ENCODE assay signal across 10 cellular contexts in genomic region chr9:12859704-12860251, GRCh38.
A peak's percentile ranks its signal among the peaks of the same experiment; 100 is the strongest.
DNase-seq lines count a peak whose midpoint lies in the region; ATAC-seq and TF ChIP-seq lines count a peak whose summit lies in the region.
"Had no signal": no experiment of that assay in that cellular context is flagged by ENCODE, and none has a peak within 500 bp of the region (broad histone marks: within the 10 kb centered on the region; RNA-seq: fewer than 3 reads in every experiment).

No MANE protein-coding gene starts in this region.

- no peaks in the 10 kb centered on the region for H3K9me3 ChIP-seq in PC-9 (ENCODE audit: insufficient read depth, low read depth)
- H3K9me3 ChIP-seq in fibroblast of lung (ENCODE audit: control insufficient read depth, insufficient read depth, low read depth, low read length): no peaks in the 10 kb centered on the region
- no peaks in the 10 kb centered on the region for H3K9me3 ChIP-seq in gastrocnemius medialis
- H3K9me3 ChIP-seq in aorta (ENCODE audit: control insufficient read depth, low read length): no peaks in the 10 kb centered on the region

- H3K4me2 ChIP-seq in PC-9 (peak overlapping the region; percentile 69), fibroblast of lung (ENCODE audit: extremely low read depth, insufficient read depth, low read length) (peak overlapping the region; percentile 19)

- H3F3A ChIP-seq in PC-9 (ENCODE audit: insufficient read depth, low read depth): peaks cover 17% of the 10 kb centered on the region; the same call in 1 of the 2 replicates

- H3K27ac ChIP-seq in PC-9 (peak overlapping the region; percentile 87), fibroblast of lung (ENCODE audit: insufficient read depth, low read length) (no peak overlapping the region), gastrocnemius medialis (no peak overlapping the region), aorta (ENCODE audit: low read depth in 1 of 2, low read length in 2 of 2) (no peak overlapping the region)

- H2AFZ ChIP-seq in PC-9 (peak overlapping the region; percentile 52), fibroblast of lung (ENCODE audit: low read length) (no peak overlapping the region)

- TF ChIP-seq POLR2A in gastrocnemius medialis (IDR thresholded peaks at IDR 0.05): no peak

- WGBS in aorta, 2 donors: 90 to 91% methylated on average over 5 of the region's 5 CpGs

- ATAC-seq in HG02970 (IDR thresholded peaks at IDR 0.05; ENCODE audit: low FRiP score, unreplicated experiment) (no peak), gastrocnemius medialis (no peak), aorta (ENCODE audit: low FRiP score) (no peak)

- CTCF ChIA-PET in PC-9 (lab: Charles Lee): no interaction called here

- H3K36me3 ChIP-seq in PC-9 (ENCODE audit: low read depth) (no peaks in the 10 kb centered on the region), fibroblast of lung (ENCODE audit: control insufficient read depth, insufficient read depth, low read length) (no peaks in the 10 kb centered on the region), gastrocnemius medialis (no peaks in the 10 kb centered on the region), aorta (ENCODE audit: control insufficient read depth in 1 of 2, insufficient read depth in 2 of 2, low read length in 1 of 2) (no peaks in the 10 kb centered on the region)

- in situ Hi-C loops in gastrocnemius medialis (cut with MboI; ENCODE audit: low sequenced_read_pairs in 4 of 4): no loop called here

- DNase-seq in GM04503 (ENCODE audit: low read depth) (peak; percentile 76), PC-9 (peak; percentile 10 to 82), fibroblast of lung (ENCODE audit: low read depth in 2 of 2) (peak; percentile 79 to 95), pulmonary artery endothelial cell (ENCODE audit: low read depth, low spot score) (peak; percentile 4), iPS-NIHi7 (ENCODE audit: extremely low spot score) (no peak), gastrocnemius medialis (no peak), aorta (no peak)
- DNase-seq: MV-4-11, RPMI8226 had no signal

- H4K20me1 ChIP-seq in PC-9 (ENCODE audit: insufficient read depth) (no peaks in the 10 kb centered on the region), fibroblast of lung (ENCODE audit: control insufficient read depth, extremely low read depth, insufficient read depth, low read length) (no peaks in the 10 kb centered on the region)

- H3K9ac ChIP-seq in fibroblast of lung (ENCODE audit: insufficient read depth, low read length): no peak overlapping the region

- H3K4me1 ChIP-seq in PC-9 (replicated peaks; ENCODE audit: insufficient read depth) (peaks cover 16% of the 10 kb centered on the region), fibroblast of lung (ENCODE audit: control insufficient read depth, extremely low read depth, insufficient read depth, low read length) (no peaks in the 10 kb centered on the region), gastrocnemius medialis (peaks cover 0 to 4% of the 10 kb centered on the region in 2 donors), aorta (ENCODE audit: control insufficient read depth in 1 of 2, insufficient read depth in 2 of 2, low read length in 2 of 2) (no peaks in the 10 kb centered on the region)

- H3K79me2 ChIP-seq in PC-9 (ENCODE audit: low read depth) (no peaks in the 10 kb centered on the region), fibroblast of lung (ENCODE audit: control insufficient read depth, insufficient read depth, low read length) (no peaks in the 10 kb centered on the region)

- TF ChIP-seq CTCF in PC-9 (conservative IDR thresholded peaks at IDR 0.05): no peak
- no peak for TF ChIP-seq CTCF in fibroblast of lung (conservative IDR thresholded peaks at IDR 0.05 in 1 of 2, IDR thresholded peaks at IDR 0.05 in 1 of 2; ENCODE audit: low read depth in 1 of 2, low read length in 2 of 2)
- TF ChIP-seq CTCF in gastrocnemius medialis (IDR thresholded peaks at IDR 0.05 in 4 of 5, conservative IDR thresholded peaks at IDR 0.05 in 1 of 5): no peak

- H3K27me3 ChIP-seq in PC-9 (ENCODE audit: insufficient read depth, low read depth) (no peaks in the 10 kb centered on the region), fibroblast of lung (ENCODE audit: control insufficient read depth, insufficient read depth, low read length) (no peaks in the 10 kb centered on the region), gastrocnemius medialis (no peaks in the 10 kb centered on the region), aorta (ENCODE audit: control insufficient read depth in 1 of 2, insufficient read depth in 2 of 2, low read length in 1 of 2) (no peaks in the 10 kb centered on the region)

- H3K9me2 ChIP-seq in PC-9 (ENCODE audit: insufficient read depth): no peaks in the 10 kb centered on the region

- POLR2A ChIA-PET in PC-9 (lab: Charles Lee; ENCODE audit: unreplicated experiment): interaction anchor here (0.5 to 0.7 kb wide), 2 partner anchors 41 to 1390 kb away, joined by 3 to 7 read pairs; no protein-coding TSS in a partner anchor

- intact Hi-C loops in PC-9 (cut with micrococcal nuclease; ENCODE audit: unreplicated experiment) (no loop called here), gastrocnemius medialis (cut with DNase I; ENCODE audit: low total_unique reads) (no loop called here), aorta (cut with DNase I) (no loop called here)

- no TSS peak for BruUV-seq in PC-9 (replicated peaks; lab: Mats Ljungman, UMichigan)

- H3K4me3 ChIP-seq in PC-9: peak overlapping the region; percentile 35; the same call in 1 of the 2 replicates
- H3K4me3 ChIP-seq in fibroblast of lung (replicated peaks in 1 of 4; ENCODE audit: control extremely low read depth in 1 of 4, insufficient read depth in 1 of 4, low read depth in 3 of 4, low read length in 4 of 4): no peak overlapping the region
- H3K4me3 ChIP-seq in gastrocnemius medialis: no peak overlapping the region
- no peak overlapping the region for H3K4me3 ChIP-seq in aorta (ENCODE audit: low read length in 2 of 2)

Comparison
In these comparisons a context has a peak if more than half of its experiments do, and no peak if none do; other contexts are left out.
1. DNase-seq: peak in GM04503 (single experiment), PC-9 (2 of 2), fibroblast of lung (2 of 2) and pulmonary artery endothelial cell (single experiment); none in iPS-NIHi7 (single experiment), gastrocnemius medialis (0 of 2) and aorta (0 of 2).